ENCODE assay signal across 13 cellular contexts in the genomic region with DNA sequence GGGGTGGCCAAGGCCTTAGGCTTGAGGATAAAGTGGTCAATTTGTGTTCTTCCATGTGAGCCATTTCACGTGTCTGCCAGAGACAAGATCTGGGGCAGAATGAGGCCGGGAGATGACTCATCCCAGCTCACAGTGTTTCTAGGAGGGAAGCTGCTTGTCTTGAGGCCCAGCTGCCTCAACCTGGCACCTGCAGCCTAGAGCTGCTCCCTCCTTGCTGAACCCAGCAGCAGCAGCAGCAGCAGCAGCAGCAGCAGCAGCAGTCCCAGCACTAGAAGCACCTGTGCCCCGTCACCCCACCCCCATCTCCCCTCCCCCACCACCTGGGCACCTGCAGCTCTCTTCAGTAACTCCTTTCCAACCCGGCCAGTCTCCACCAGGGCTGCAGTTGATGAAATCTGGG.
A peak's percentile ranks its signal among the peaks of the same experiment; 100 is the strongest.
DNase-seq lines count a peak whose midpoint lies in the region; ATAC-seq and TF ChIP-seq lines count a peak whose summit lies in the region.
"Had no signal": no experiment of that assay in that cellular context is flagged by ENCODE, and none has a peak within 500 bp of the region (broad histone marks: within the 10 kb centered on the region; RNA-seq: fewer than 3 reads in every experiment).

No MANE protein-coding gene starts in this region.

- no peak overlapping the region for H3K4me3 ChIP-seq in NB4 (ENCODE audit: low read depth, low read length)
- H3K4me3 ChIP-seq: gastrocnemius medialis, SJCRH30 had no signal

- no peak overlapping the region for H3K4me3 Mint-ChIP-seq in type B pancreatic cell
- H3K4me3 Mint-ChIP-seq: activated naive CD8-positive, alpha-beta T cell treated with anti-CD3 and anti-CD28 coated beads, Interleukin-2, amount 50 U/mL, for 24 hours; CD8-positive, alpha-beta T cell; neural crest cell had no signal

- TF ChIP-seq CTCF in NB4 (IDR thresholded peaks at IDR 0.05; ENCODE audit: low read depth, low read length): no peak
- no peak for TF ChIP-seq CTCF in type B pancreatic cell (conservative IDR thresholded peaks at IDR 0.05)

- no peak for ATAC-seq in HG03442 (IDR thresholded peaks at IDR 0.05; ENCODE audit: unreplicated experiment)
- ATAC-seq: activated naive CD8-positive, alpha-beta T cell treated with anti-CD3 and anti-CD28 coated beads, Interleukin-2, amount 50 U/mL, for 24 hours; CD8-positive, alpha-beta T cell; left ventricle myocardium superior had no signal

- peaks cover 7% of the 10 kb centered on the region for H3K4me1 Mint-ChIP-seq in type B pancreatic cell (ENCODE audit: unreplicated experiment)
- H3K4me1 Mint-ChIP-seq: activated naive CD8-positive, alpha-beta T cell treated with anti-CD3 and anti-CD28 coated beads, Interleukin-2, amount 50 U/mL, for 24 hours; neural crest cell had no signal

- in situ Hi-C loops in G401 (cut with HindIII; ENCODE audit: low sequenced_read_pairs): no loop called here

- DNase-seq in G401 (ENCODE audit: low spot score) (peak; percentile 36), NB4 (ENCODE audit: low read depth) (peak; percentile 17), astrocyte of the hippocampus (ENCODE audit: low read depth, low spot score) (peak; percentile 22), iris pigment epithelial cell (ENCODE audit: low read depth) (peak; percentile 28), type B pancreatic cell (ENCODE audit: extremely low spot score, unreplicated experiment) (no peak), globus pallidus (ENCODE audit: low spot score) (no peak)
- DNase-seq: activated naive CD8-positive, alpha-beta T cell treated with anti-CD3 and anti-CD28 coated beads, Interleukin-2, amount 50 U/mL, for 24 hours; CD8-positive, alpha-beta T cell; left ventricle myocardium superior; SJCRH30 had no signal

- H3K27ac Mint-ChIP-seq in type B pancreatic cell: no peak overlapping the region
- H3K27ac Mint-ChIP-seq: activated naive CD8-positive, alpha-beta T cell treated with anti-CD3 and anti-CD28 coated beads, Interleukin-2, amount 50 U/mL, for 24 hours; CD8-positive, alpha-beta T cell had no signal

- no peak for TF ChIP-seq POLR2A in NB4 (IDR thresholded peaks at IDR 0.05; ENCODE audit: extremely low read depth, insufficient read length)

- H3K27me3 Mint-ChIP-seq in type B pancreatic cell: peaks cover 6% of the 10 kb centered on the region

- H3K9me3 Mint-ChIP-seq in type B pancreatic cell: no peaks in the 10 kb centered on the region
- H3K9me3 Mint-ChIP-seq: activated naive CD8-positive, alpha-beta T cell treated with anti-CD3 and anti-CD28 coated beads, Interleukin-2, amount 50 U/mL, for 24 hours had no signal

- H3K36me3 Mint-ChIP-seq in type B pancreatic cell: no peaks in the 10 kb centered on the region
- H3K36me3 Mint-ChIP-seq: CD8-positive, alpha-beta T cell had no signal

Comparison
In these comparisons a context has a peak if more than half of its experiments do, and no peak if none do; other contexts are left out.
1. DNase-seq: peak in G401 (single experiment), NB4 (single experiment), astrocyte of the hippocampus (single experiment) and iris pigment epithelial cell (single experiment); none in type B pancreatic cell (single experiment) and globus pallidus (single experiment).